1 cellular context compared by ENCODE assay signal in the genomic region with DNA sequence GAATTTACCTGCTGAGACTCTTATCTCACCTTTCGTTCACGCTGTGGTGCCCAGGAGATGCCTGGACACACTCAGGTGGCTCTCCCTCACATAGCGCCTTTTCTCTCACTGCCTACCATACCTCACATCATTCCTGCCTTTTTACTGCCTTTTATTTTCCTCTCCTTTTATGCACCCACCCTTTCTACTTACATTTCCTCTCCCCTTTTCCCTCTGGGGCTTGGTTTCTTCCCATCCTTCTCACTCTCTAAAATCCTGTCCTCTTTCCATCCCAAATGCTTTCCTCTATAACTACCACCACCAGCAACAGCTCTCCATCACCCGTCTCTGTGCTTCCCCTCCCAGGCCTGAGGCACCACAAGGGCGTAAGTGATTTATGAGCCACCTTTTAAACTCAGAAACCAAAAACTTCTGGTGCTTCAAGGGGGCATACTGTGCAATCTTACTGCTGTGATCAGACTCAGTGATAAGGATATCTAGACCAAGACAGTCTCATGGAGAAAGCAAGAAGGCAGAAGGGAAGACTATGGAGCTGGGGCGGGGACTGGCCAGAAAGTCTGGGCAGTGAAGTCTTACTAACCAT.
TF ChIP-seq lines count a peak whose summit lies in the region.

No MANE protein-coding gene starts in this region.

TF ChIP-seq in HEK293, 187 proteins besides CTCF, POLR2A, EP300 and RAD21 (continued from another document):
- TF ChIP-seq, protein P1, sequence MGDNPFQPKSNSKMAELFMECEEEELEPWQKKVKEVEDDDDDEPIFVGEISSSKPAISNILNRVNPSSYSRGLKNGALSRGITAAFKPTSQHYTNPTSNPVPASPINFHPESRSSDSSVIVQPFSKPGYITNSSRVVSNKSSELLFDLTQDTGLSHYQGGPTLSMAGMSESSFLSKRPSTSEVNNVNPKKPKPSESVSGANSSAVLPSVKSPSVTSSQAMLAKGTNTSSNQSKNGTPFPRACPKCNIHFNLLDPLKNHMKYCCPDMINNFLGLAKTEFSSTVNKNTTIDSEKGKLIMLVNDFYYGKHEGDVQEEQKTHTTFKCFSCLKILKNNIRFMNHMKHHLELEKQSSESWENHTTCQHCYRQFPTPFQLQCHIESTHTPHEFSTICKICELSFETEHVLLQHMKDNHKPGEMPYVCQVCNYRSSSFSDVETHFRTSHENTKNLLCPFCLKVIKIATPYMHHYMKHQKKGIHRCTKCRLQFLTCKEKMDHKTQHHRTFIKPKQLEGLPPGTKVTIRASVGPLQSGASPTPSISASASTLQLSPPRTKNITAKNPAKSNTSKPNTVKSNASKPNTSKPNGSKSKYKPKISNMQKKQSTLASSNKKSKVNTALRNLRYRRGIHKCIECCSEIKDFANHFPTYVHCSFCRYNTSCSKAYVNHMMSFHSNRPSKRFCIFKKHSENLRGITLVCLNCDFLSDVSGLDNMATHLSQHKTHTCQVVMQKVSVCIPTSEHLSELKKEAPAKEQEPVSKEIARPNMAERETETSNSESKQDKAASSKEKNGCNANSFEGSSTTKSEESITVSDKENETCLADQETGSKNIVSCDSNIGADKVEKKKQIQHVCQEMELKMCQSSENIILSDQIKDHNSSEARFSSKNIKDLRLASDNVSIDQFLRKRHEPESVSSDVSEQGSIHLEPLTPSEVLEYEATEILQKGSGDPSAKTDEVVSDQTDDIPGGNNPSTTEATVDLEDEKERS (tag by site-specific recombination; IDR thresholded peaks at IDR 0.05): no peak
- TF ChIP-seq PRDM1 (tag by site-specific recombination; IDR thresholded peaks at IDR 0.05) (peak; percentile 79), YY1 (tag by site-specific recombination; IDR thresholded peaks at IDR 0.05) (no peak), ZNF555 (tag by site-specific recombination; conservative IDR thresholded peaks at IDR 0.05) (no peak), ZNF248 (tag by site-specific recombination; IDR thresholded peaks at IDR 0.05) (no peak), ZNF335 (tag by site-specific recombination; conservative IDR thresholded peaks at IDR 0.05) (peak; percentile 27; the same call in 1 of the 2 replicates), ZSCAN16 (tag by site-specific recombination; IDR thresholded peaks at IDR 0.05) (no peak)
